ENCODE assay signal across 8 cellular contexts in genomic region chr19:43699506-43700367, GRCh38. TPM values are rescaled to one million over a fixed set of nuclear protein-coding genes. Genes with fewer than 3 reads are reported as not detected.
DNase-seq lines count a peak whose midpoint lies in the region; ATAC-seq and TF ChIP-seq lines count a peak whose summit lies in the region.

No MANE protein-coding gene starts in this region.

- no peaks in the 10 kb centered on the region for H3K36me3 ChIP-seq in MM.1S (replicated peaks; ENCODE audit: insufficient read depth, low read length)
- H3K36me3 ChIP-seq in right lobe of liver, result no peaks in the 10 kb centered on the region
- H3K36me3 ChIP-seq in tibial artery, result no peaks in the 10 kb centered on the region

- 55% methylated on average over 8 of the region's 46 CpGs for WGBS in right lobe of liver (ENCODE audit: insufficient coverage, low coverage, low lambda C conversion rate, missing lambda C conversion rate)

- H2AFZ ChIP-seq in MM.1S (ENCODE audit: low read length), result no peak overlapping the region; the same call in 1 of the 2 replicates

- no peaks in the 10 kb centered on the region for H3K79me2 ChIP-seq in MM.1S (ENCODE audit: low read length)

- no peaks in the 10 kb centered on the region for H4K20me1 ChIP-seq in MM.1S (ENCODE audit: insufficient read depth, low read length)

- H3K4me1 ChIP-seq in MM.1S (ENCODE audit: low read length), result peaks cover 9% of the 10 kb centered on the region; the same call in 1 of the 2 replicates
- peaks cover 0 to 2% (median 0%) of the 10 kb centered on the region in 4 donors for H3K4me1 ChIP-seq in right lobe of liver
- peaks cover 0 to 8% (median 4%) of the 10 kb centered on the region in 4 donors for H3K4me1 ChIP-seq in tibial artery

- TF ChIP-seq POLR2A in right lobe of liver (IDR thresholded peaks at IDR 0.05), result no peak

- DNase-seq in AG20443 (ENCODE audit: low spot score) (peak; percentile 41), MM.1S (no peak), caudate nucleus (lab: John Stamatoyannopoulos, UW) (peak in 34 of 61 donors; percentile 3 to 65 (median 23)), right lobe of liver (peak in 1 of 3 donors; percentile 46), tibial artery (no peak), NCI-H128 (lab: John Stamatoyannopoulos, UW; ENCODE audit: unreplicated experiment) (no peak)

- H3F3A ChIP-seq in MM.1S (ENCODE audit: insufficient read depth, low read length), result peaks cover 14% of the 10 kb centered on the region

- intact Hi-C loops in right lobe of liver (cut with DNase I), result no loop called here
- intact Hi-C loops in tibial artery (cut with DNase I; ENCODE audit: low total_unique reads), result no loop called here

- H3K9me2 ChIP-seq in MM.1S (replicated peaks; ENCODE audit: insufficient read depth, low read length), result no peaks in the 10 kb centered on the region

- H3K27me3 ChIP-seq in MM.1S (replicated peaks; ENCODE audit: insufficient read depth, low read length) (0 out of 2 replicates have a peak, but pooled peaks cover 3% of the 10 kb centered on the region), right lobe of liver (peaks cover 0 to 5% of the 10 kb centered on the region in 2 donors), tibial artery (peaks cover 0 to 22% of the 10 kb centered on the region in 2 donors)

- H3K27ac ChIP-seq in MM.1S (ENCODE audit: low read length) (peak overlapping the region; percentile 67; the same call in 1 of the 2 replicates), caudate nucleus (ENCODE audit: low read depth, low read length) (no peak overlapping the region), right lobe of liver (peak overlapping the region; percentile 50 to 84 (median 67)), tibial artery (peak overlapping the region in 1 of 2 donors; percentile 38)

- ATAC-seq in right lobe of liver, result peak in 3 of 4 donors; percentile 13 to 22 (median 21)
- no peak for ATAC-seq in GM21360 (IDR thresholded peaks at IDR 0.05; ENCODE audit: unreplicated experiment)
- no peak for ATAC-seq in GM19397 (IDR thresholded peaks at IDR 0.05; ENCODE audit: unreplicated experiment)

- no peak overlapping the region for H3K4me2 ChIP-seq in MM.1S (ENCODE audit: low read depth, low read length)

- no peaks in the 10 kb centered on the region for H3K9me3 ChIP-seq in MM.1S (replicated peaks; ENCODE audit: insufficient read depth, low read length)
- no peaks in the 10 kb centered on the region for H3K9me3 ChIP-seq in right lobe of liver
- H3K9me3 ChIP-seq in tibial artery, result peaks cover 0 to 8% (median 7%) of the 10 kb centered on the region in 3 donors

- no peak overlapping the region for H3K4me3 ChIP-seq in MM.1S (ENCODE audit: low read length)
- no peak overlapping the region for H3K4me3 ChIP-seq in right lobe of liver
- H3K4me3 ChIP-seq in tibial artery, result peak overlapping the region; percentile 23 to 38

- no peak overlapping the region for H3K9ac ChIP-seq in MM.1S (ENCODE audit: low read length)

- no peak for TF ChIP-seq CTCF in MM.1S (IDR thresholded peaks at IDR 0.05; ENCODE audit: low read length)
- TF ChIP-seq CTCF in right lobe of liver (IDR thresholded peaks at IDR 0.05), result no peak
- no peak for TF ChIP-seq CTCF in tibial artery (IDR thresholded peaks at IDR 0.05)

RNA-seq across cellular contexts. Expression of gene IRGC, which starts 16.1 kb away (rescaled TPM):
- total RNA-seq in right lobe of liver, result not detected

RNA-seq across cellular contexts. Expression of gene PLAUR, which starts 29.8 kb away (rescaled TPM):
- 10 to 100 TPM in 1 of 6 experiments, 1 to 10 TPM in 4, under 1 TPM in 1; 0.90 to 13.3 (median 2.3) TPM for total RNA-seq in right lobe of liver

RNA-seq across cellular contexts. Expression of gene SMG9, which starts 55.0 kb away (rescaled TPM):
- 10 to 100 TPM in 2 of 6 experiments, 1 to 10 TPM in 4; 6.5 to 13.5 (median 9.8) TPM for total RNA-seq in right lobe of liver

Comparison
In these comparisons a context has a peak if more than half of its experiments do, and no peak if none do; other contexts are left out.
1. DNase-seq: peak in AG20443 (single experiment) and caudate nucleus (34 of 61); none in MM.1S (single experiment), tibial artery (0 of 2) and NCI-H128 (single experiment).
2. H3K4me3 ChIP-seq: peak in tibial artery (2 of 2); none in MM.1S (single experiment) and right lobe of liver (0 of 3).
3. ATAC-seq: peak in right lobe of liver (3 of 4); none in GM21360 (single experiment) and GM19397 (single experiment).